ENCODE assay signal across 2 cellular contexts in genomic region chr2:142867161-142867560, GRCh38.
TF ChIP-seq lines count a peak whose summit lies in the region.

No MANE protein-coding gene starts in this region.

TF ChIP-seq in IMR-90, 13 proteins besides CTCF, POLR2A, EP300 and RAD21:
- no peak for TF ChIP-seq SMC3 (IDR thresholded peaks at IDR 0.05; ENCODE audit: low read depth, low read length)
- no peak for TF ChIP-seq MAFK (IDR thresholded peaks at IDR 0.05; ENCODE audit: low read depth, low read length)
- no peak for TF ChIP-seq FOS (IDR thresholded peaks at IDR 0.05; ENCODE audit: low read depth, low read length)
- TF ChIP-seq RCOR1 (IDR thresholded peaks at IDR 0.05; ENCODE audit: insufficient replicate concordance, low read length): no peak
- no peak for TF ChIP-seq BHLHE40 (IDR thresholded peaks at IDR 0.05; ENCODE audit: low read depth, low read length)
- no peak for TF ChIP-seq RFX5 (IDR thresholded peaks at IDR 0.05; ENCODE audit: low read depth, low read length)
- no peak for TF ChIP-seq ELK1 (IDR thresholded peaks at IDR 0.05; ENCODE audit: borderline replicate concordance, low read depth, low read length)
- no peak for TF ChIP-seq CHD1 (IDR thresholded peaks at IDR 0.05; ENCODE audit: low read depth, low read length)
- no peak for TF ChIP-seq MXI1 (IDR thresholded peaks at IDR 0.05; ENCODE audit: borderline replicate concordance, low read depth, low read length)
- TF ChIP-seq CEBPB (IDR thresholded peaks at IDR 0.05; ENCODE audit: low read depth, low read length): no peak
- TF ChIP-seq NFE2L2 (IDR thresholded peaks at IDR 0.05; ENCODE audit: low read depth, low read length): no peak
- TF ChIP-seq USF2 (IDR thresholded peaks at IDR 0.05; ENCODE audit: low read depth, low read length): no peak
- no peak for TF ChIP-seq MAZ (IDR thresholded peaks at IDR 0.05; ENCODE audit: borderline replicate concordance, low read depth, low read length)

TF ChIP-seq in WTC11, 78 proteins besides CTCF, POLR2A, EP300 and RAD21:
- TF ChIP-seq MAX (CRISPR knock-in tag; IDR thresholded peaks at IDR 0.05): no peak
- no peak for TF ChIP-seq HMGXB4 (CRISPR knock-in tag; IDR thresholded peaks at IDR 0.05)
- TF ChIP-seq ZBTB43 (CRISPR knock-in tag; IDR thresholded peaks at IDR 0.05): no peak
- no peak for TF ChIP-seq NR1H2 (CRISPR knock-in tag; IDR thresholded peaks at IDR 0.05)
- TF ChIP-seq SOX15 (CRISPR knock-in tag; IDR thresholded peaks at IDR 0.05): no peak
- TF ChIP-seq RELA (CRISPR knock-in tag; IDR thresholded peaks at IDR 0.05; ENCODE audit: borderline replicate concordance): no peak
- no peak for TF ChIP-seq E2F4 (CRISPR knock-in tag; IDR thresholded peaks at IDR 0.05; ENCODE audit: borderline replicate concordance, low read depth)
- TF ChIP-seq ZNF219 (CRISPR knock-in tag; IDR thresholded peaks at IDR 0.05; ENCODE audit: borderline replicate concordance): no peak
- no peak for TF ChIP-seq ZNF281 (CRISPR knock-in tag; IDR thresholded peaks at IDR 0.05)
- no peak for TF ChIP-seq SMAD4 (CRISPR knock-in tag; IDR thresholded peaks at IDR 0.05)
- no peak for TF ChIP-seq JUN (CRISPR knock-in tag; IDR thresholded peaks at IDR 0.05)
- no peak for TF ChIP-seq TP53 (CRISPR knock-in tag; IDR thresholded peaks at IDR 0.05)
- TF ChIP-seq EMX1 (CRISPR knock-in tag; IDR thresholded peaks at IDR 0.05): no peak
- TF ChIP-seq MYBL2 (CRISPR knock-in tag; IDR thresholded peaks at IDR 0.05): no peak
